20 cellular contexts compared by ENCODE assay signal in genomic region chr9:123417289-123418051, GRCh38.
"Had no signal": no experiment of that assay in that cellular context is flagged by ENCODE, and none has a peak within 500 bp of the region (broad histone marks: within the 10 kb centered on the region; RNA-seq: fewer than 3 reads in every experiment).

No MANE protein-coding gene starts in this region.

- H3K27me3 Mint-ChIP-seq: activated CD4-positive, alpha-beta memory T cell treated with anti-CD3 and anti-CD28 coated beads for 36 hours; activated CD8-positive, alpha-beta memory T cell treated with anti-CD3 and anti-CD28 coated beads, Interleukin-2, amount 10 ng/mL, durations not matched to agents 7 days and 5 days; activated naive CD8-positive, alpha-beta T cell treated with anti-CD3 and anti-CD28 coated beads, Interleukin-2, amount 10 ng/mL, durations not matched to agents 7 days and 5 days; activated T-cell treated with anti-CD3 and anti-CD28 coated beads, Interleukin-2, amount 50 U/mL, for 24 hours; dendritic cell treated with granulocyte-macrophage colony-stimulating factor and Interleukin-4, amounts not matched to agents 40 ng/mL and 50 ng/mL, for 4 days; T-cell had no signal

- H3K4me3 Mint-ChIP-seq: activated CD4-positive, alpha-beta memory T cell treated with anti-CD3 and anti-CD28 coated beads for 36 hours; activated CD8-positive, alpha-beta memory T cell treated with anti-CD3 and anti-CD28 coated beads, Interleukin-2, amount 10 ng/mL, durations not matched to agents 7 days and 5 days; activated naive CD8-positive, alpha-beta T cell treated with anti-CD3 and anti-CD28 coated beads, Interleukin-2, amount 10 ng/mL, durations not matched to agents 7 days and 5 days; activated T-cell treated with anti-CD3 and anti-CD28 coated beads, Interleukin-2, amount 50 U/mL, for 24 hours; dendritic cell treated with granulocyte-macrophage colony-stimulating factor and Interleukin-4, amounts not matched to agents 40 ng/mL and 50 ng/mL, for 4 days; mesothelial cell of epicardium; nephron progenitor cell; T-cell had no signal

- H3K27ac ChIP-seq: ascending aorta, breast epithelium, lower lobe of right lung, psoas muscle, stomach, testis had no signal

- FAIRE-seq: frontal cortex had no signal

- H3K4me3 ChIP-seq: ascending aorta, breast epithelium, lower lobe of right lung, psoas muscle, stomach, testis had no signal

- ATAC-seq: activated CD8-positive, alpha-beta memory T cell treated with anti-CD3 and anti-CD28 coated beads, Interleukin-2, amount 10 ng/mL, durations not matched to agents 7 days and 5 days; lower lobe of right lung; psoas muscle; sciatic nerve; T-cell had no signal

- H3K27me3 ChIP-seq: ascending aorta, breast epithelium, stomach, testis had no signal

- H3K36me3 ChIP-seq: breast epithelium, lower lobe of right lung had no signal

- H3K27ac Mint-ChIP-seq: activated CD4-positive, alpha-beta memory T cell treated with anti-CD3 and anti-CD28 coated beads for 36 hours; activated CD8-positive, alpha-beta memory T cell treated with anti-CD3 and anti-CD28 coated beads, Interleukin-2, amount 10 ng/mL, durations not matched to agents 7 days and 5 days; activated naive CD8-positive, alpha-beta T cell treated with anti-CD3 and anti-CD28 coated beads, Interleukin-2, amount 10 ng/mL, durations not matched to agents 7 days and 5 days; activated T-cell treated with anti-CD3 and anti-CD28 coated beads, Interleukin-2, amount 50 U/mL, for 24 hours; dendritic cell treated with granulocyte-macrophage colony-stimulating factor and Interleukin-4, amounts not matched to agents 40 ng/mL and 50 ng/mL, for 4 days; mesothelial cell of epicardium; T-cell had no signal

- H3K9me3 Mint-ChIP-seq: activated CD4-positive, alpha-beta memory T cell treated with anti-CD3 and anti-CD28 coated beads for 36 hours; activated naive CD8-positive, alpha-beta T cell treated with anti-CD3 and anti-CD28 coated beads, Interleukin-2, amount 10 ng/mL, durations not matched to agents 7 days and 5 days; activated T-cell treated with anti-CD3 and anti-CD28 coated beads, Interleukin-2, amount 50 U/mL, for 24 hours; dendritic cell treated with granulocyte-macrophage colony-stimulating factor and Interleukin-4, amounts not matched to agents 40 ng/mL and 50 ng/mL, for 4 days; mesothelial cell of epicardium; nephron progenitor cell; T-cell had no signal

- H3K9me3 ChIP-seq: ascending aorta, breast epithelium, lower lobe of right lung, psoas muscle, stomach, testis had no signal

- H3K4me1 Mint-ChIP-seq: activated CD8-positive, alpha-beta memory T cell treated with anti-CD3 and anti-CD28 coated beads, Interleukin-2, amount 10 ng/mL, durations not matched to agents 7 days and 5 days; activated naive CD8-positive, alpha-beta T cell treated with anti-CD3 and anti-CD28 coated beads, Interleukin-2, amount 10 ng/mL, durations not matched to agents 7 days and 5 days; T-cell had no signal

- H3K4me1 ChIP-seq: ascending aorta, breast epithelium, lower lobe of right lung, psoas muscle, stomach, testis had no signal

- H3K36me3 Mint-ChIP-seq: activated CD8-positive, alpha-beta memory T cell treated with anti-CD3 and anti-CD28 coated beads, Interleukin-2, amount 10 ng/mL, durations not matched to agents 7 days and 5 days; activated naive CD8-positive, alpha-beta T cell treated with anti-CD3 and anti-CD28 coated beads, Interleukin-2, amount 10 ng/mL, durations not matched to agents 7 days and 5 days had no signal

- DNase-seq: activated CD4-positive, alpha-beta memory T cell treated with anti-CD3 and anti-CD28 coated beads for 36 hours; activated CD8-positive, alpha-beta memory T cell treated with anti-CD3 and anti-CD28 coated beads, Interleukin-2, amount 10 ng/mL, durations not matched to agents 7 days and 5 days; activated naive CD8-positive, alpha-beta T cell treated with anti-CD3 and anti-CD28 coated beads, Interleukin-2, amount 10 ng/mL, durations not matched to agents 7 days and 5 days; activated T-cell treated with anti-CD3 and anti-CD28 coated beads, Interleukin-2, amount 50 U/mL, for 24 hours; cerebellar nuclear complex; effector memory CD4-positive, alpha-beta T cell; lower lobe of right lung; nephron progenitor cell; psoas muscle; stimulated activated CD4-positive, alpha-beta T cell treated with anti-CD3 and anti-CD28 coated beads, Interleukin-1b, Interleukin-23, amount 100 ng/mL, for 48 hours; stomach; T-cell; T-helper 9 cell; testis had no signal
